Comparison of ENCODE assay signal across 9 cellular contexts in genomic region chr12:63294327-63294632, GRCh38.
DNase-seq lines count a peak whose midpoint lies in the region; ATAC-seq and TF ChIP-seq lines count a peak whose summit lies in the region.
"Had no signal": no experiment of that assay in that cellular context is flagged by ENCODE, and none has a peak within 500 bp of the region (broad histone marks: within the 10 kb centered on the region; RNA-seq: fewer than 3 reads in every experiment).

No MANE protein-coding gene starts in this region.

- ATAC-seq in DND-41 (ENCODE audit: insufficient read depth, low read depth) (peak; percentile 37; the same call in 1 of the 3 replicates), HG02623 (IDR thresholded peaks at IDR 0.05; ENCODE audit: unreplicated experiment) (peak; percentile 74), HG02885 (IDR thresholded peaks at IDR 0.05; ENCODE audit: poor library complexity, unreplicated experiment) (no peak)
- ATAC-seq in activated T-helper 17 cell treated with anti-CD3 and anti-CD28 coated beads, Interleukin-2, amount 50 U/mL, for 72 hours (replicated peaks): no peak

- H3K27ac Mint-ChIP-seq in activated T-helper 17 cell treated with anti-CD3 and anti-CD28 coated beads, Interleukin-2, amount 50 U/mL, for 72 hours: no peak overlapping the region

- TF ChIP-seq CTCF in DND-41 (IDR thresholded peaks at IDR 0.05; ENCODE audit: borderline replicate concordance, extremely low read depth, low read length, poor library complexity, severe bottlenecking) (no peak), hepatocyte (IDR thresholded peaks at IDR 0.05; ENCODE audit: poor library complexity) (no peak), osteoblast (IDR thresholded peaks at IDR 0.05; ENCODE audit: extremely low read depth, low read depth, low read length) (no peak)

- no peaks in the 10 kb centered on the region for H3K9me3 ChIP-seq in DND-41 (ENCODE audit: insufficient read depth, low read length, severe bottlenecking)
- no peaks in the 10 kb centered on the region for H3K9me3 ChIP-seq in hepatocyte (ENCODE audit: low read depth)
- H3K9me3 ChIP-seq in osteoblast (ENCODE audit: low read depth, low read length): no peaks in the 10 kb centered on the region

- H3K4me3 Mint-ChIP-seq in activated T-helper 17 cell treated with anti-CD3 and anti-CD28 coated beads, Interleukin-2, amount 50 U/mL, for 72 hours: no peak overlapping the region

- H3K27me3 Mint-ChIP-seq in activated T-helper 17 cell treated with anti-CD3 and anti-CD28 coated beads, Interleukin-2, amount 50 U/mL, for 72 hours: no peaks in the 10 kb centered on the region

- DNase-seq in DND-41 (no peak), RPMI7951 (ENCODE audit: low read depth) (peak; percentile 90), hepatocyte (ENCODE audit: low spot score) (peak; percentile 71), osteoblast (ENCODE audit: insufficient read length, low spot score, missing footprints) (no peak)
- DNase-seq in stimulated activated CD4-positive, alpha-beta T cell treated with anti-CD3 and anti-CD28 coated beads, Interleukin-15, amount 100 ng/mL, for 24 hours: no peak
- DNase-seq: stimulated activated CD4-positive, alpha-beta T cell treated with anti-CD3 and anti-CD28 coated beads, Interleukin-1b, Interleukin-23, amount 100 ng/mL, for 48 hours had no signal

- no peaks in the 10 kb centered on the region for H3K36me3 ChIP-seq in DND-41 (ENCODE audit: insufficient read depth, low read length)
- H3K36me3 ChIP-seq in hepatocyte (replicated peaks; ENCODE audit: insufficient read depth, low read depth): no peaks in the 10 kb centered on the region
- no peaks in the 10 kb centered on the region for H3K36me3 ChIP-seq in osteoblast (ENCODE audit: insufficient read depth, low read length)

- peaks cover 4% of the 10 kb centered on the region for H3K9me3 Mint-ChIP-seq in activated T-helper 17 cell treated with anti-CD3 and anti-CD28 coated beads, Interleukin-2, amount 50 U/mL, for 72 hours

- H4K20me1 ChIP-seq in DND-41 (ENCODE audit: insufficient read depth, low read length): no peaks in the 10 kb centered on the region
- no peaks in the 10 kb centered on the region for H4K20me1 ChIP-seq in hepatocyte (ENCODE audit: insufficient read depth, poor library complexity, severe bottlenecking)
- no peaks in the 10 kb centered on the region for H4K20me1 ChIP-seq in osteoblast (ENCODE audit: insufficient read depth, low read length)

- H3K4me3 ChIP-seq in DND-41 (ENCODE audit: low read depth in 1 of 2, low read length in 2 of 2) (no peak overlapping the region), hepatocyte (no peak overlapping the region), osteoblast (ENCODE audit: insufficient read depth, low read length) (no peak overlapping the region)

- peak overlapping the region; percentile 24; the same call in 1 of the 2 replicates for H2AFZ ChIP-seq in DND-41 (ENCODE audit: low read depth, low read length)
- no peak overlapping the region for H2AFZ ChIP-seq in hepatocyte
- no peak overlapping the region for H2AFZ ChIP-seq in osteoblast (ENCODE audit: low read length)

- peak overlapping the region; percentile 69 for H3K27ac ChIP-seq in DND-41 (ENCODE audit: low read length)
- peak overlapping the region; percentile 71 for H3K27ac ChIP-seq in hepatocyte
- H3K27ac ChIP-seq in osteoblast (ENCODE audit: low read depth, low read length): no peak overlapping the region

- 4% methylated on average over 1 of the region's 1 CpG for WGBS in hepatocyte (ENCODE audit: low lambda C conversion rate, missing lambda C conversion rate)

- H3K9ac ChIP-seq in DND-41 (ENCODE audit: low read depth, low read length): no peak overlapping the region

- H3K4me1 Mint-ChIP-seq in activated T-helper 17 cell treated with anti-CD3 and anti-CD28 coated beads, Interleukin-2, amount 50 U/mL, for 72 hours: no peaks in the 10 kb centered on the region

- H3K4me1 ChIP-seq in DND-41 (ENCODE audit: insufficient read depth, low read length) (peaks cover 56% of the 10 kb centered on the region), hepatocyte (ENCODE audit: insufficient read depth) (peaks cover 24% of the 10 kb centered on the region), osteoblast (ENCODE audit: insufficient read depth, low read length) (peaks cover 5% of the 10 kb centered on the region)

- no peaks in the 10 kb centered on the region for H3K9me2 ChIP-seq in hepatocyte (replicated peaks; ENCODE audit: insufficient read depth)

- H3K4me2 ChIP-seq in DND-41 (ENCODE audit: insufficient read depth, low read length) (peak overlapping the region; percentile 32), hepatocyte (no peak overlapping the region), osteoblast (ENCODE audit: insufficient read depth, low read length) (no peak overlapping the region)

- no peaks in the 10 kb centered on the region for H3K27me3 ChIP-seq in DND-41 (ENCODE audit: insufficient read depth, low read length, poor library complexity)
- no peaks in the 10 kb centered on the region for H3K27me3 ChIP-seq in hepatocyte
- peaks cover 2% of the 10 kb centered on the region for H3K27me3 ChIP-seq in osteoblast (ENCODE audit: insufficient read depth, low read length)

- no peaks in the 10 kb centered on the region for H3K36me3 Mint-ChIP-seq in activated T-helper 17 cell treated with anti-CD3 and anti-CD28 coated beads, Interleukin-2, amount 50 U/mL, for 72 hours (ENCODE audit: low read depth)

- no peaks in the 10 kb centered on the region for H3K79me2 ChIP-seq in DND-41 (ENCODE audit: insufficient read depth, low read length)
- no peaks in the 10 kb centered on the region for H3K79me2 ChIP-seq in hepatocyte
- no peaks in the 10 kb centered on the region for H3K79me2 ChIP-seq in osteoblast (ENCODE audit: insufficient read depth, low read length)

Comparison
In these comparisons a context has a peak if more than half of its experiments do, and no peak if none do; other contexts are left out.
1. ATAC-seq: peak in DND-41 (single experiment) and HG02623 (single experiment); none in activated T-helper 17 cell treated with anti-CD3 and anti-CD28 coated beads, Interleukin-2, amount 50 U/mL, for 72 hours (single experiment) and HG02885 (single experiment).
2. DNase-seq: peak in RPMI7951 (single experiment) and hepatocyte (single experiment); none in DND-41 (single experiment), osteoblast (single experiment) and stimulated activated CD4-positive, alpha-beta T cell treated with anti-CD3 and anti-CD28 coated beads, Interleukin-15, amount 100 ng/mL, for 24 hours (single experiment).